ENCODE assay signal across 11 cellular contexts in the genomic region with DNA sequence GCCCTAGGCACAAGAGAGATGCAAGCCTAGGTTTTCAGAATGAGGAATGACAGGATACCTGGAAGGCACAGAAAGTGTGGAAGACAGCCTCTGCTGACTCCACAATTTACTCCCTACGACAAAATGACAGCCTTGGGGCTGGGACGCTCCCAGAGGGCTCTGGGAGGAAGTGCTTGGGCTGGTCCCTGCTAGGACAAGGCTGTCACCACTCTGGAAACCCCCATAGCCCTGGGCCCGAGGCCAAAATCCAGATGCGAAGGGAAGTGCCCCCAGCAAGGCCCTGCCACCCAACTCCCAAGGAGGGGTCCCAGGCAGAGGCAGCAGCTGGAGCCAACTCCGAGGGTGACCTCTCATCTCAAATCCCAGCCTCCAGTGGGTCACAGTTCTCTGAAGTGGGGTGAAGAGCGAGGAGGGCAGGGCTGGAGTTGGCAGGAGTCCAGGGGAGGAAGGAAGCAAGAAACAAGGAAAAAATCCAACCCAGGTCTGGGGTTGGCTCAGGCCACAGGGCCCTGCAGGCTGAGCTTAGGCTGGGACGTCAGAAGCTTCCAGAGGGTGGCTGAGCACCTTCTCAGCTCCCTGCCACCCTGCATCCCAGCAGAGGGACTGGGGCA. TPM values are rescaled to one million over a fixed set of nuclear protein-coding genes. Genes with fewer than 3 reads are reported as not detected.
DNase-seq lines count a peak whose midpoint lies in the region; ATAC-seq and TF ChIP-seq lines count a peak whose summit lies in the region.
"Had no signal": no experiment of that assay in that cellular context is flagged by ENCODE, and none has a peak within 500 bp of the region (broad histone marks: within the 10 kb centered on the region; RNA-seq: fewer than 3 reads in every experiment).

No MANE protein-coding gene starts in this region.

- H3K36me3 ChIP-seq in Peyer's patch (no peaks in the 10 kb centered on the region), heart right ventricle (peaks cover 0 to 8% (median 0%) of the 10 kb centered on the region in 9 donors), tibial artery (no peaks in the 10 kb centered on the region)

- H3K4me1 ChIP-seq in Peyer's patch (peaks cover 0 to 55% (median 0%) of the 10 kb centered on the region in 4 donors), heart right ventricle (peaks cover 7 to 63% (median 38%) of the 10 kb centered on the region in 9 donors), tibial artery (peaks cover 0 to 7% (median 2%) of the 10 kb centered on the region in 4 donors)

- H3K27ac ChIP-seq in Peyer's patch (peak overlapping the region in 3 of 4 donors; percentile 12 to 42 (median 21)), heart right ventricle (peak overlapping the region in 9 of 10 donors; percentile 27 to 77 (median 52)), tibial artery (no peak overlapping the region)

- H3K9me3 ChIP-seq in Peyer's patch (no peaks in the 10 kb centered on the region), heart right ventricle (no peaks in the 10 kb centered on the region), tibial artery (no peaks in the 10 kb centered on the region)

- no peak for TF ChIP-seq POLR2A in Peyer's patch (IDR thresholded peaks at IDR 0.05)

- DNase-seq in COLO668 (lab: John Stamatoyannopoulos, UW; ENCODE audit: unreplicated experiment) (peak; percentile 31), Peyer's patch (no peak), heart right ventricle (peak; percentile 55 to 72), posterior vena cava (ENCODE audit: low spot score) (peak; percentile 88), NCI-H187 (lab: John Stamatoyannopoulos, UW) (no peak), T-helper 1 cell (no peak), tibial artery (no peak)
- DNase-seq: CD4-positive, alpha-beta memory T cell; central memory CD4-positive, alpha-beta T cell; T1000 had no signal

- intact Hi-C loops in heart right ventricle (cut with DNase I): no loop called here
- intact Hi-C loops in posterior vena cava (cut with DNase I): no loop called here
- intact Hi-C loops in tibial artery (cut with DNase I; ENCODE audit: low total_unique reads): no loop called here

- WGBS in heart right ventricle, 2 donors: 24 to 29% methylated on average over 7 of the region's 7 CpGs

- H3K27me3 ChIP-seq in Peyer's patch (no peaks in the 10 kb centered on the region), heart right ventricle (peaks cover 0 to under 1% (median 0%) of the 10 kb centered on the region in 7 donors), tibial artery (no peaks in the 10 kb centered on the region)

- TF ChIP-seq CTCF in Peyer's patch (IDR thresholded peaks at IDR 0.05) (no peak), heart right ventricle (IDR thresholded peaks at IDR 0.05) (no peak), tibial artery (IDR thresholded peaks at IDR 0.05) (no peak)

- H3K4me3 ChIP-seq in Peyer's patch (no peak overlapping the region), heart right ventricle (no peak overlapping the region), tibial artery (no peak overlapping the region)

- ATAC-seq in heart right ventricle: peak; percentile 14 to 76 (median 48)
- ATAC-seq in HG03039 (IDR thresholded peaks at IDR 0.05; ENCODE audit: unreplicated experiment): no peak

RNA-seq across cellular contexts. Expression of gene CDC42EP2, which starts 6.3 kb away (rescaled TPM):
- 10 to 100 TPM; 13.2 to 26.9 (median 24.7) TPM for total RNA-seq in Peyer's patch
- 10 to 100 TPM in 4 of 10 donors, 1 to 10 TPM in 6; 3.9 to 21.9 (median 9.0) TPM for total RNA-seq in heart right ventricle
- polyA plus RNA-seq in heart right ventricle: 10 to 100 TPM; 13.2 to 21.1 TPM
- 10 to 100 TPM; 15.7 to 16.2 TPM for total RNA-seq in posterior vena cava
- polyA plus RNA-seq: CD4-positive, alpha-beta memory T cell had no signal

RNA-seq across cellular contexts. Expression of gene DPF2, which starts 25.3 kb away (rescaled TPM):
- total RNA-seq in Peyer's patch: 10 to 100 TPM; 25.0 to 47.0 (median 39.5) TPM
- total RNA-seq in heart right ventricle: 10 to 100 TPM; 37.4 to 63.4 (median 50.6) TPM
- polyA plus RNA-seq in heart right ventricle: 10 to 100 TPM; 24.9 to 32.6 TPM
- 10 to 100 TPM; 38.2 to 55.6 TPM for total RNA-seq in posterior vena cava

RNA-seq across cellular contexts. Expression of gene TIGD3, which starts 46.2 kb away (rescaled TPM):
- 10 to 100 TPM in 1 of 4 donors, 1 to 10 TPM in 3; 3.3 to 11.7 (median 7.7) TPM for total RNA-seq in Peyer's patch
- under 1 TPM in 8 of 10 donors, not detected in 2; 0.11 to 0.87 (median 0.33) TPM for total RNA-seq in heart right ventricle
- under 1 TPM; 0.19 to 0.80 TPM for polyA plus RNA-seq in heart right ventricle
- total RNA-seq in posterior vena cava: not detected

RNA-seq across cellular contexts. Expression of gene POLA2, which starts 46.6 kb away (rescaled TPM):
- total RNA-seq in Peyer's patch (10 to 100 TPM in 2 of 4 donors, 1 to 10 TPM in 2; 6.8 to 25.6 (median 13.1) TPM), heart right ventricle (1 to 10 TPM; 2.3 to 7.3 (median 3.8) TPM), posterior vena cava (1 to 10 TPM; 6.0 to 6.1 TPM)
- 1 to 10 TPM; 8.6 to 9.4 TPM for polyA plus RNA-seq in heart right ventricle

Comparison
In these comparisons a context has a peak if more than half of its experiments do, and no peak if none do; other contexts are left out.
1. DNase-seq: peak in COLO668 (single experiment), heart right ventricle (2 of 2) and posterior vena cava (single experiment); none in Peyer's patch (0 of 3), NCI-H187 (0 of 2), T-helper 1 cell (0 of 5) and tibial artery (0 of 2).
2. H3K27ac ChIP-seq: peak in Peyer's patch (3 of 4) and heart right ventricle (9 of 10); none in tibial artery (0 of 2).